In the genomic region with DNA sequence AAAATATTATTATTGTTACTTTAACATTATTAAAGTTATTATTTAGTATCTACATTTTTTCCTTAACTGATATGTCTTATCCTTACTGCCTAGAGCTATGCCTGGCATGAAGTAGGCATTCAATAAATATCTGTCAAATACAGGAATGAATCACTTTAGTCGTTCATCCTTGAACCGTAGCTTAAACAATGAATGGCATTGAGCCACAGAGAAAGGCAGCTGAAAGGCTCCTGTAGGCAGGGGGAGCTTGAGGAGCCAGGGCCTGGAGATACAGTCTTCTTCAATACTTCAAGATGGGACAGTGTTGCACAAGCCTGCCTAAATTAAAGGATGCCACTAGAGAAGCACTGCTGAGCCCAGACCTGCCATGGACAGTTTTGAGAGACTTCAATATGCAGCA, we compare ENCODE assay signal across 19 cellular contexts.
"Had no signal": no experiment of that assay in that cellular context is flagged by ENCODE, and none has a peak within 500 bp of the region (broad histone marks: within the 10 kb centered on the region; RNA-seq: fewer than 3 reads in every experiment).

No MANE protein-coding gene starts in this region.

- H3K4me3 Mint-ChIP-seq: activated CD8-positive, alpha-beta T cell treated with anti-CD3 and anti-CD28 coated beads, Interleukin-2, amount 10 ng/mL, durations not matched to agents 7 days and 5 days; activated naive CD8-positive, alpha-beta T cell treated with anti-CD3 and anti-CD28 coated beads, Interleukin-2, amount 50 U/mL, for 24 hours; activated T-helper 1 cell treated with anti-CD3 and anti-CD28 coated beads, Interleukin-12 subunit alpha, Interleukin-12 subunit beta, Interleukin-2, Interleukin-4 antibody, amounts not matched to agents 30 ng/mL and 10 ng/mL and 1 ng/mL, durations not matched to agents 14 hours and 24 hours and 36 hours; dendritic cell treated with granulocyte-macrophage colony-stimulating factor and Interleukin-4, amounts not matched to agents 40 ng/mL and 50 ng/mL, for 4 days; naive thymus-derived CD8-positive, alpha-beta T cell; neural progenitor cell had no signal

- H3K36me3 Mint-ChIP-seq: naive thymus-derived CD8-positive, alpha-beta T cell; neural progenitor cell had no signal

- FAIRE-seq: keratinocyte had no signal

- H3K4me3 ChIP-seq: body of pancreas, esophagus muscularis mucosa, left lung, lung, neural progenitor cell, thyroid gland, upper lobe of right lung had no signal

- ATAC-seq: activated CD8-positive, alpha-beta T cell treated with anti-CD3 and anti-CD28 coated beads, Interleukin-2, amount 10 ng/mL, durations not matched to agents 7 days and 5 days; activated naive CD8-positive, alpha-beta T cell treated with anti-CD3 and anti-CD28 coated beads, Interleukin-2, amount 50 U/mL, for 24 hours; body of pancreas; left lung; naive thymus-derived CD8-positive, alpha-beta T cell; stimulated activated naive CD8-positive, alpha-beta T cell treated with anti-CD3 and anti-CD28 coated beads, Interleukin-15, Interleukin-2, amounts not matched to agents 100 U/mL and 50 U/mL, for 24 hours; upper lobe of right lung had no signal

- DNase-seq: activated CD4-positive, alpha-beta T cell treated with anti-CD3 and anti-CD28 coated beads for 48 hours; activated CD8-positive, alpha-beta T cell treated with anti-CD3 and anti-CD28 coated beads, Interleukin-2, amount 10 ng/mL, durations not matched to agents 7 days and 5 days; activated gamma-delta T cell; activated naive CD4-positive, alpha-beta T cell treated with anti-CD3 and anti-CD28 coated beads, Interleukin-2, amount 50 U/mL, for 16 hours; activated naive CD8-positive, alpha-beta T cell treated with anti-CD3 and anti-CD28 coated beads, Interleukin-2, amount 50 U/mL, for 24 hours; body of pancreas; effector CD8-positive, alpha-beta T cell; left lung; naive thymus-derived CD8-positive, alpha-beta T cell; stimulated activated CD4-positive, alpha-beta T cell treated with anti-CD3 and anti-CD28 coated beads, Interleukin-4, amount 100 ng/mL, for 24 hours; stimulated activated naive CD8-positive, alpha-beta T cell treated with anti-CD3 and anti-CD28 coated beads, Interleukin-15, Interleukin-2, amounts not matched to agents 100 U/mL and 50 U/mL, for 24 hours; thyroid gland; upper lobe of right lung had no signal

- H3K9me3 ChIP-seq: body of pancreas, esophagus muscularis mucosa, left lung, thyroid gland, upper lobe of right lung had no signal

- H3K27ac ChIP-seq: body of pancreas, esophagus muscularis mucosa, left lung, neural progenitor cell, upper lobe of right lung had no signal

- H3K27ac Mint-ChIP-seq: activated CD8-positive, alpha-beta T cell treated with anti-CD3 and anti-CD28 coated beads, Interleukin-2, amount 10 ng/mL, durations not matched to agents 7 days and 5 days; activated naive CD8-positive, alpha-beta T cell treated with anti-CD3 and anti-CD28 coated beads, Interleukin-2, amount 50 U/mL, for 24 hours; activated T-helper 1 cell treated with anti-CD3 and anti-CD28 coated beads, Interleukin-12 subunit alpha, Interleukin-12 subunit beta, Interleukin-2, Interleukin-4 antibody, amounts not matched to agents 30 ng/mL and 10 ng/mL and 1 ng/mL, durations not matched to agents 14 hours and 24 hours and 36 hours; neural progenitor cell had no signal

- H3K9me3 Mint-ChIP-seq: activated naive CD8-positive, alpha-beta T cell treated with anti-CD3 and anti-CD28 coated beads, Interleukin-2, amount 50 U/mL, for 24 hours; activated T-helper 1 cell treated with anti-CD3 and anti-CD28 coated beads, Interleukin-12 subunit alpha, Interleukin-12 subunit beta, Interleukin-2, Interleukin-4 antibody, amounts not matched to agents 30 ng/mL and 10 ng/mL and 1 ng/mL, durations not matched to agents 14 hours and 24 hours and 36 hours; dendritic cell treated with granulocyte-macrophage colony-stimulating factor and Interleukin-4, amounts not matched to agents 40 ng/mL and 50 ng/mL, for 4 days; naive thymus-derived CD8-positive, alpha-beta T cell; neural progenitor cell had no signal

- H3K36me3 ChIP-seq: esophagus muscularis mucosa, left lung, neural progenitor cell, upper lobe of right lung had no signal

- H3K27me3 Mint-ChIP-seq: activated naive CD8-positive, alpha-beta T cell treated with anti-CD3 and anti-CD28 coated beads, Interleukin-2, amount 50 U/mL, for 24 hours; dendritic cell treated with granulocyte-macrophage colony-stimulating factor and Interleukin-4, amounts not matched to agents 40 ng/mL and 50 ng/mL, for 4 days had no signal

- H3K27me3 ChIP-seq: body of pancreas, esophagus muscularis mucosa, left lung, neural progenitor cell, thyroid gland, upper lobe of right lung had no signal
